8 cellular contexts compared by ENCODE assay signal in genomic region chr1:23563003-23563402, GRCh38. TPM values are rescaled to one million over a fixed set of nuclear protein-coding genes. Genes with fewer than 3 reads are reported as not detected.
DNase-seq lines count a peak whose midpoint lies in the region; ATAC-seq and TF ChIP-seq lines count a peak whose summit lies in the region.

No MANE protein-coding gene starts in this region.

- TF ChIP-seq CTCF in spleen (IDR thresholded peaks at IDR 0.05 in 8 of 11, conservative IDR thresholded peaks at IDR 0.05 in 3 of 11) = no peak

- ATAC-seq in GM18498 (IDR thresholded peaks at IDR 0.05; ENCODE audit: unreplicated experiment) (no peak), GM21447 (IDR thresholded peaks at IDR 0.05; ENCODE audit: unreplicated experiment) (no peak)

- WGBS in adipose tissue, 3 donors = 68 to 74% (median 71%) methylated on average over 9 of the region's 9 CpGs
- WGBS in spleen, 5 donors = 79 to 85% (median 79%) methylated on average over 9 of the region's 9 CpGs

- no peaks in the 10 kb centered on the region for H3K9me3 ChIP-seq in HUES6 (ENCODE audit: control insufficient read depth, insufficient read depth, low read depth, low read length)
- no peaks in the 10 kb centered on the region for H3K9me3 ChIP-seq in spleen

- no peak for TF ChIP-seq POLR2A in spleen (IDR thresholded peaks at IDR 0.05)

- H3K36me3 ChIP-seq in HUES6 (ENCODE audit: control insufficient read depth, insufficient read depth, low read length) (peaks cover 9% of the 10 kb centered on the region), spleen (no peaks in the 10 kb centered on the region)

- H3K9ac ChIP-seq in HUES6 (ENCODE audit: low read length) = no peak overlapping the region

- H3K4me1 ChIP-seq in HUES6 (ENCODE audit: control insufficient read depth, insufficient read depth, low read length) (peaks cover 51% of the 10 kb centered on the region), spleen (peaks cover 29 to 97% (median 60%) of the 10 kb centered on the region in 6 donors)

- DNase-seq in left kidney (ENCODE audit: low read depth, low spot score) = peak; percentile 35
- no peak for DNase-seq in spleen
- DNase-seq in EL = no peak
- DNase-seq in head of caudate nucleus = no peak

- intact Hi-C loops in spleen (cut with DNase I; ENCODE audit: low total_unique reads) = no loop called here
- intact Hi-C loops in head of caudate nucleus (cut with DNase I) = no loop called here

- peak overlapping the region; percentile 95; the same call in 1 of the 2 replicates for H3K27ac ChIP-seq in HUES6 (ENCODE audit: low read depth, low read length)
- peak overlapping the region; percentile 91 for H3K27ac ChIP-seq in adipose tissue (ENCODE audit: low read depth, low read length)
- H3K27ac ChIP-seq in spleen = peak overlapping the region; percentile 35 to 96 (median 94)

- no peak overlapping the region for H3K4me3 ChIP-seq in HUES6 (ENCODE audit: low read depth, low read length)
- H3K4me3 ChIP-seq in spleen = no peak overlapping the region

- H3K27me3 ChIP-seq in HUES6 (ENCODE audit: control insufficient read depth, insufficient read depth, low read length) = peaks cover 6% of the 10 kb centered on the region; the same call in 1 of the 2 replicates
- H3K27me3 ChIP-seq in spleen (replicated peaks in 1 of 7) = peaks cover 0 to 28% (median 0%) of the 10 kb centered on the region in 7 donors

RNA-seq across cellular contexts. Expression of gene ID3, which starts 3.7 kb away (rescaled TPM):
- 100 to 1,000 TPM in 2 of 3 donors, 10 to 100 TPM in 1; 58.7 to 375 (median 170) TPM for polyA plus RNA-seq in adipose tissue
- 100 to 1,000 TPM in 1 of 7 donors, 10 to 100 TPM in 6; 49.5 to 122 (median 65.4) TPM for total RNA-seq in spleen
- 100 to 1,000 TPM in 2 of 3 donors, 10 to 100 TPM in 1; 59.8 to 118 (median 109) TPM for polyA plus RNA-seq in spleen

RNA-seq across cellular contexts. Expression of gene E2F2, which starts 32.0 kb away (rescaled TPM):
- under 1 TPM; 0.10 to 0.22 (median 0.16) TPM for polyA plus RNA-seq in adipose tissue
- 10 to 100 TPM in 2 of 7 donors, 1 to 10 TPM in 5; 3.4 to 18.9 (median 8.4) TPM for total RNA-seq in spleen
- 1 to 10 TPM in 2 of 3 donors, under 1 TPM in 1; 0.89 to 2.3 (median 1.5) TPM for polyA plus RNA-seq in spleen
